32 cellular contexts compared by ENCODE assay signal in genomic region chr9:122614362-122614761, GRCh38. TPM values are rescaled to one million over a fixed set of nuclear protein-coding genes. Genes with fewer than 3 reads are reported as not detected.
"Had no signal": no experiment of that assay in that cellular context is flagged by ENCODE, and none has a peak within 500 bp of the region (broad histone marks: within the 10 kb centered on the region; RNA-seq: fewer than 3 reads in every experiment).

OR1Q1 (plus strand) TSS chr9:122614738; CDS start chr9:122614738, 0 bp downstream.

- H3K4me1 ChIP-seq: colonic mucosa, esophagus squamous epithelium, gastrocnemius medialis, heart right ventricle, left lung, lower lobe of right lung had no signal

- H3K4me3 ChIP-seq: colonic mucosa, esophagus squamous epithelium, gastrocnemius medialis, heart right ventricle, left lung, lower lobe of right lung had no signal

- H3K27ac ChIP-seq: colonic mucosa, epithelial cell of prostate, esophagus squamous epithelium, gastrocnemius medialis, heart right ventricle, left lung, lower lobe of right lung had no signal

- DNase-seq: colonic mucosa; cortex of kidney; effector CD8-positive, alpha-beta T cell; effector memory CD8-positive, alpha-beta T cell; endodermal cell; erythroblast; esophagus squamous epithelium; foreskin fibroblast; foreskin melanocyte; gastrocnemius medialis; glutamatergic neuron; head of caudate nucleus; heart right ventricle; hippocampal formation; left cardiac atrium; left lung; left ventricle myocardium superior; lower lobe of right lung; mesendoderm; midbrain had no signal

- H3K9me3 ChIP-seq: colonic mucosa, esophagus squamous epithelium, gastrocnemius medialis, lower lobe of right lung had no signal

- H3K27me3 ChIP-seq: colonic mucosa, esophagus squamous epithelium, gastrocnemius medialis, heart right ventricle, left lung had no signal

- ATAC-seq: effector memory CD8-positive, alpha-beta T cell; esophagus mucosa; gastrocnemius medialis; heart right ventricle; left cardiac atrium; left lung; left ventricle myocardium superior; lower lobe of right lung had no signal

- H3K36me3 ChIP-seq: colonic mucosa, esophagus squamous epithelium, gastrocnemius medialis, heart right ventricle, left lung, lower lobe of right lung had no signal

- FAIRE-seq: endometrium, islet of Langerhans, keratinocyte had no signal

RNA-seq across cellular contexts. Expression of gene OR1Q1, which starts in this region (rescaled TPM):
- total RNA-seq: colonic mucosa, dermis microvascular lymphatic vessel endothelial cell, endodermal cell, esophagus mucosa, esophagus squamous epithelium, gastrocnemius medialis, glomerular endothelial cell, heart right ventricle, kidney epithelial cell, left cardiac atrium, left lung, left ventricle myocardium superior, lower leg skin, lower lobe of right lung, lung microvascular endothelial cell, mononuclear cell, mucosa of gallbladder had no signal
- polyA plus RNA-seq: heart right ventricle, keratinocyte had no signal
